In genomic region chr12:3186546-3187237, GRCh38 we compare ENCODE assay signal across 2 cellular contexts.
TF ChIP-seq lines count a peak whose summit lies in the region.

No MANE protein-coding gene starts in this region.

TF ChIP-seq in SK-N-SH, 30 proteins besides CTCF, POLR2A, EP300 and RAD21 (continued from another document):
- TF ChIP-seq REST (IDR thresholded peaks at IDR 0.05; ENCODE audit: low read depth, low read length) (no peak), RFX5 (IDR thresholded peaks at IDR 0.05; ENCODE audit: low read length) (no peak), TEAD4 (IDR thresholded peaks at IDR 0.05; ENCODE audit: borderline replicate concordance, insufficient read depth) (no peak), MXI1 (IDR thresholded peaks at IDR 0.05; ENCODE audit: low read depth, low read length) (no peak)

TF ChIP-seq in SK-N-SH treated with all-trans-retinoic acid at 6 μM for 48 hours, 23 proteins besides CTCF, POLR2A, EP300 and RAD21 (continued from another document):
- TF ChIP-seq CREB5 (CRISPR knock-in tag; IDR thresholded peaks at IDR 0.05; ENCODE audit: low read depth) (no peak), POU6F1 (CRISPR knock-in tag; IDR thresholded peaks at IDR 0.05; ENCODE audit: borderline replicate concordance, low read depth) (no peak), ZC3H10 (CRISPR knock-in tag; IDR thresholded peaks at IDR 0.05) (no peak), PPARA (CRISPR knock-in tag; IDR thresholded peaks at IDR 0.05; ENCODE audit: borderline replicate concordance) (no peak), ZNF70 (CRISPR knock-in tag; IDR thresholded peaks at IDR 0.05) (no peak)
